Comparison of ENCODE assay signal across 37 cellular contexts in the genomic region with DNA sequence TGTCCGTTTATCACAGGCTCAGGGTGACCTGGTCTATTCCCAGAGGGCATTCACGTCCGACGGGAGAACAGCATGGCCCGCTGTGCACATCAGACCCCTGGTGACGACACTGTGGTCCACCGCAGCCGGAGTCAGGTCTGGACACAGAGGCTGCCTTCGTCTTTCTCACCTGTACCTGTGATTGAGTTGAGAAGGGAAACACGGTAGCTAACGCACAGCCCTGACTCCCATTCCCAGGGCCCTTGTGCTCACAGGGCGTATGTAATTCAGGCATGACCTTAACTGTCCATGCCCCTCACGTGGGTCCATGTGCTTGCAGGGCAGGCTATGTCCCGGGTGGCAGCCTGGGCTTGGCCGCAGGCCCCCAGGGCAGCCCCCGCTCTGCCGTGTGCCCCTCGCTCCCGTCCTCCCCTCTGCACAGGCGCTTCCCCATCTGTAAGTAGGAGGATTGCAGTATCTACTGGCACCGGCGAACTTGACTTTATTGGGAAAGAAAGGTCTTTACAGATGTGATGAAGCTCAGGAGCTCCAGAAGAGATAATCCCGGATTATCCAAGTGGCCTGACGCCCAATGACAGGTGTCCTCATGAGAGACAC.
"Had no signal": no experiment of that assay in that cellular context is flagged by ENCODE, and none has a peak within 500 bp of the region (broad histone marks: within the 10 kb centered on the region; RNA-seq: fewer than 3 reads in every experiment).

No MANE protein-coding gene starts in this region.

- H3K27ac ChIP-seq: ascending aorta, cardiac muscle cell, RWPE1, VCaP had no signal

- H3K27me3 Mint-ChIP-seq: activated CD4-positive, alpha-beta memory T cell treated with anti-CD3 and anti-CD28 coated beads, Interleukin-2, amount 10 ng/mL, durations not matched to agents 7 days and 5 days; activated naive CD4-positive, alpha-beta T cell treated with anti-CD3 and anti-CD28 coated beads, Interleukin-2, amount 50 U/mL, for 24 hours; activated naive CD8-positive, alpha-beta T cell treated with anti-CD3 and anti-CD28 coated beads, Interleukin-2, amount 10 ng/mL, durations not matched to agents 7 days and 5 days; activated T-helper 17 cell treated with anti-CD3 and anti-CD28 coated beads, Interleukin-2, amount 50 U/mL, for 72 hours; central memory CD8-positive, alpha-beta T cell had no signal

- H3K4me3 ChIP-seq: ascending aorta, cardiac muscle cell, MG63 had no signal

- H3K27ac Mint-ChIP-seq: activated CD4-positive, alpha-beta memory T cell treated with anti-CD3 and anti-CD28 coated beads, Interleukin-2, amount 10 ng/mL, durations not matched to agents 7 days and 5 days; activated naive CD4-positive, alpha-beta T cell treated with anti-CD3 and anti-CD28 coated beads, Interleukin-2, amount 50 U/mL, for 24 hours; activated naive CD8-positive, alpha-beta T cell treated with anti-CD3 and anti-CD28 coated beads, Interleukin-2, amount 10 ng/mL, durations not matched to agents 7 days and 5 days; activated T-cell treated with anti-CD3 and anti-CD28 coated beads, Interleukin-2, amount 50 U/mL, for 72 hours; activated T-helper 17 cell treated with anti-CD3 and anti-CD28 coated beads, Interleukin-2, amount 50 U/mL, for 72 hours had no signal

- H3K36me3 Mint-ChIP-seq: activated naive CD4-positive, alpha-beta T cell treated with anti-CD3 and anti-CD28 coated beads, Interleukin-2, amount 50 U/mL, for 24 hours; activated naive CD8-positive, alpha-beta T cell treated with anti-CD3 and anti-CD28 coated beads, Interleukin-2, amount 10 ng/mL, durations not matched to agents 7 days and 5 days had no signal

- H3K9me3 ChIP-seq: ascending aorta, MG63 had no signal

- DNase-seq: activated CD4-positive, alpha-beta memory T cell treated with anti-CD3 and anti-CD28 coated beads, Interleukin-2, amount 10 ng/mL, durations not matched to agents 7 days and 5 days; activated CD4-positive, alpha-beta T cell treated with anti-CD3 and anti-CD28 coated beads for 1 hour; activated CD4-positive, alpha-beta T cell treated with anti-CD3 and anti-CD28 coated beads for 48 hours; activated CD4-positive, CD25-positive, alpha-beta regulatory T cell; activated CD8-positive, alpha-beta memory T cell treated with anti-CD3 and anti-CD28 coated beads for 24 hours; activated gamma-delta T cell; activated naive CD4-positive, alpha-beta T cell treated with Interleukin-2 at 50 U/mL for 16 hours; activated naive CD8-positive, alpha-beta T cell treated with anti-CD3 and anti-CD28 coated beads, Interleukin-2, amount 10 ng/mL, durations not matched to agents 7 days and 5 days; activated T-cell treated with anti-CD3 and anti-CD28 coated beads, Interleukin-2, amount 50 U/mL, for 1 hour; activated T-cell treated with anti-CD3 and anti-CD28 coated beads, Interleukin-2, amount 50 U/mL, for 72 hours; amygdala; Kasumi-1; KG1; MG63; NCI-H1048; NCI-H1105 treated with DMSO at 0.1 percent for 48 hours; NCI-H1436; NCI-H187; NCI-H2029 treated with DMSO at 0.1 percent for 48 hours; NCI-H2107; NCI-H2171; NCI-H510A; NCI-H69; NK-92 treated with Interleukin-12 subunit alpha and Interleukin-12 subunit beta, amount 100 ng/mL, for 24 hours; PC-3; SW 1271; T-helper 1 cell; T-helper 2 cell; T-helper 9 cell had no signal

- H3K27me3 ChIP-seq: ascending aorta, cardiac muscle cell, MG63 had no signal

- H3K4me1 ChIP-seq: ascending aorta had no signal

- ATAC-seq: activated T-cell treated with anti-CD3 and anti-CD28 coated beads, Interleukin-2, amount 50 U/mL, for 72 hours; activated T-helper 17 cell treated with anti-CD3 and anti-CD28 coated beads, Interleukin-2, amount 50 U/mL, for 72 hours; PC-3; Right ventricle myocardium inferior had no signal

- H3K9me3 Mint-ChIP-seq: activated CD4-positive, alpha-beta memory T cell treated with anti-CD3 and anti-CD28 coated beads, Interleukin-2, amount 10 ng/mL, durations not matched to agents 7 days and 5 days; activated naive CD4-positive, alpha-beta T cell treated with anti-CD3 and anti-CD28 coated beads, Interleukin-2, amount 50 U/mL, for 24 hours; activated naive CD8-positive, alpha-beta T cell treated with anti-CD3 and anti-CD28 coated beads, Interleukin-2, amount 10 ng/mL, durations not matched to agents 7 days and 5 days; activated T-cell treated with anti-CD3 and anti-CD28 coated beads, Interleukin-2, amount 50 U/mL, for 72 hours; activated T-helper 17 cell treated with anti-CD3 and anti-CD28 coated beads, Interleukin-2, amount 50 U/mL, for 72 hours had no signal

- H3K4me3 Mint-ChIP-seq: activated CD4-positive, alpha-beta memory T cell treated with anti-CD3 and anti-CD28 coated beads, Interleukin-2, amount 10 ng/mL, durations not matched to agents 7 days and 5 days; activated naive CD4-positive, alpha-beta T cell treated with anti-CD3 and anti-CD28 coated beads, Interleukin-2, amount 50 U/mL, for 24 hours; activated naive CD8-positive, alpha-beta T cell treated with anti-CD3 and anti-CD28 coated beads, Interleukin-2, amount 10 ng/mL, durations not matched to agents 7 days and 5 days; activated T-cell treated with anti-CD3 and anti-CD28 coated beads, Interleukin-2, amount 50 U/mL, for 72 hours; activated T-helper 17 cell treated with anti-CD3 and anti-CD28 coated beads, Interleukin-2, amount 50 U/mL, for 72 hours; central memory CD8-positive, alpha-beta T cell had no signal

- H3K4me1 Mint-ChIP-seq: activated CD4-positive, alpha-beta memory T cell treated with anti-CD3 and anti-CD28 coated beads, Interleukin-2, amount 10 ng/mL, durations not matched to agents 7 days and 5 days; activated naive CD4-positive, alpha-beta T cell treated with anti-CD3 and anti-CD28 coated beads, Interleukin-2, amount 50 U/mL, for 24 hours; activated naive CD8-positive, alpha-beta T cell treated with anti-CD3 and anti-CD28 coated beads, Interleukin-2, amount 10 ng/mL, durations not matched to agents 7 days and 5 days; activated T-helper 17 cell treated with anti-CD3 and anti-CD28 coated beads, Interleukin-2, amount 50 U/mL, for 72 hours; central memory CD8-positive, alpha-beta T cell had no signal

- H3K36me3 ChIP-seq: ascending aorta, cardiac muscle cell, MG63 had no signal
